ENCODE assay signal across 1 cellular context in genomic region chr22:29244785-29245625, GRCh38.
TF ChIP-seq lines count a peak whose summit lies in the region.

No MANE protein-coding gene starts in this region.

TF ChIP-seq in HEK293, 187 proteins besides CTCF, POLR2A, EP300 and RAD21 (continued from another document):
- TF ChIP-seq BCL11A (tag by site-specific recombination; IDR thresholded peaks at IDR 0.05; ENCODE audit: low read depth): no peak
- TF ChIP-seq ZIC2 (tag by site-specific recombination; IDR thresholded peaks at IDR 0.05): no peak
